ENCODE assay signal across 28 cellular contexts in the genomic region with DNA sequence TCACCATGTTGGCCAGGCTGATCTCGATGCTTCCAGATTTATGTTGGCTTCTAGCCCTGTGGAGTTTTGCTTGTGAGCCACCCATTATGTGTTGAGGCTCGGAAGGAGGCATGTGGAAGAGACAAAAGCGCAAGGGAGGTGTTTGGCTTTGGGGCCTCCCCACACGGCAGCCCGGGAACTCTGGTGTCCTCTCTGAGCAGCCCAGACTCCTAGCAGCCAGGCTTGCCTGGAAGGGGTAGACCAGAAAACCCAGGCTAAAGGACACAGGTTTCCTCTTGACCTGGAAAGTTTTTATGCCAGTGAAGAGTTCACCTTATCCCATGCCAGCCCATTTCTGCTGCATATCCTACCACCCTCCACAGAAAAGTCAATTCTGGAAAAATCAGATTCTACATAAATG. TPM values are rescaled to one million over a fixed set of nuclear protein-coding genes. Genes with fewer than 3 reads are reported as not detected.
"Had no signal": no experiment of that assay in that cellular context is flagged by ENCODE, and none has a peak within 500 bp of the region (broad histone marks: within the 10 kb centered on the region; RNA-seq: fewer than 3 reads in every experiment).

No MANE protein-coding gene starts in this region.

- H3K9me3 Mint-ChIP-seq: dendritic cell treated with granulocyte-macrophage colony-stimulating factor and Interleukin-4, amounts not matched to agents 40 ng/mL and 50 ng/mL, for 4 days; endodermal cell; mesothelial cell of epicardium; naive B cell had no signal

- DNase-seq: colonic mucosa, cortex of kidney, erythroblast, esophagus squamous epithelium, foreskin fibroblast, foreskin melanocyte, gastrocnemius medialis, glutamatergic neuron, head of caudate nucleus, heart right ventricle, hippocampal formation, left cardiac atrium, left lung, left ventricle myocardium superior, lower lobe of right lung, mesenchymal stem cell, mucosa of descending colon, naive B cell had no signal

- H3K27me3 Mint-ChIP-seq: naive B cell had no signal

- H3K4me3 Mint-ChIP-seq: dendritic cell treated with granulocyte-macrophage colony-stimulating factor and Interleukin-4, amounts not matched to agents 40 ng/mL and 50 ng/mL, for 4 days; endodermal cell; mesothelial cell of epicardium; naive B cell had no signal

- ATAC-seq: esophagus mucosa, gastrocnemius medialis, heart right ventricle, left cardiac atrium, left lung, left ventricle myocardium superior, lower lobe of right lung, mucosa of descending colon had no signal

- H3K36me3 Mint-ChIP-seq: mesothelial cell of epicardium, naive B cell had no signal

- H3K27ac ChIP-seq: colonic mucosa, epithelial cell of prostate, esophagus squamous epithelium, gastrocnemius medialis, heart right ventricle, left lung, lower lobe of right lung had no signal

- H3K27me3 ChIP-seq: colonic mucosa, esophagus squamous epithelium, gastrocnemius medialis, heart right ventricle, left lung had no signal

- H3K4me1 ChIP-seq: colonic mucosa, gastrocnemius medialis had no signal

- H3K27ac Mint-ChIP-seq: dendritic cell treated with granulocyte-macrophage colony-stimulating factor and Interleukin-4, amounts not matched to agents 40 ng/mL and 50 ng/mL, for 4 days; endodermal cell; mesothelial cell of epicardium; naive B cell had no signal

- H3K9me3 ChIP-seq: colonic mucosa, esophagus squamous epithelium, gastrocnemius medialis, heart right ventricle, left lung, lower lobe of right lung, mucosa of descending colon had no signal

- H3K4me1 Mint-ChIP-seq: endodermal cell, mesothelial cell of epicardium had no signal

- H3K4me3 ChIP-seq: colonic mucosa, esophagus squamous epithelium, gastrocnemius medialis, heart right ventricle, left lung, lower lobe of right lung, mucosa of descending colon had no signal

- H3K36me3 ChIP-seq: colonic mucosa, esophagus squamous epithelium, gastrocnemius medialis, heart right ventricle, left lung, lower lobe of right lung had no signal

RNA-seq across cellular contexts. Expression of gene SDR42E2, which starts 21.0 kb away (rescaled TPM):
- total RNA-seq: colonic mucosa, endodermal cell, esophagus mucosa, esophagus squamous epithelium, gastrocnemius medialis, glomerular endothelial cell, kidney epithelial cell, left cardiac atrium, left ventricle myocardium superior, lower leg skin, mesenteric fat pad, mucosa of descending colon, myocyte had no signal
